In the genomic region with DNA sequence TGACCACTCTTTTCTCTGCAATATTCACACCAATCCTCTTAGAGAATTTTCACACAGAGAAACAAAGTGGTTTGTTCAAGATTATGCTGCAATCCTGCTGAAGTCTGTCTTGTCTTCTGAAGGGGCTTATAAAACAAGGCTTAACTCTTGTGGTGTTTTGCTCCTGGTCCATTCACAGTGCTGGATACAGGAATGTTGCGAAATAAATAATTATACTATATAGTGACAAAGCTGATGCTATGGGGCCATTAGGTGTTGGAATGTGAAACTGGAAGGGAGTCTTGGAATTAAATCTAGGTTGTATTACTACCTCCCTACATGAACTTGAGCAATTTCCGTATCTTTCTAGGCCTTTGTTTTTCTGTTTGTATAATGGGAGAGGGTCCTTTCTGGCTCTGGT, we compare ENCODE assay signal across 27 cellular contexts.
"Had no signal": no experiment of that assay in that cellular context is flagged by ENCODE, and none has a peak within 500 bp of the region (broad histone marks: within the 10 kb centered on the region; RNA-seq: fewer than 3 reads in every experiment).

No MANE protein-coding gene starts in this region.

- H3K27ac ChIP-seq: neutrophil, ovary, stomach, thyroid gland, upper lobe of right lung, VCaP had no signal

- H3K36me3 ChIP-seq: neutrophil, ovary, stomach, thyroid gland, upper lobe of right lung had no signal

- H3K27me3 ChIP-seq: neutrophil, ovary, stomach, thyroid gland, upper lobe of right lung had no signal

- H3K4me3 ChIP-seq: ovary, skin epidermis, stomach, thyroid gland, upper lobe of right lung had no signal

- DNase-seq: activated CD4-positive, alpha-beta T cell treated with anti-CD3 and anti-CD28 coated beads for 4 hours; activated CD4-positive, alpha-beta T cell treated with anti-CD3 and anti-CD28 coated beads, Interleukin-2, amount 50 U/mL, for 4 hours; activated naive CD4-positive, alpha-beta T cell; activated T-cell treated with anti-CD3 and anti-CD28 coated beads for 4 hours; activated T-cell treated with anti-CD3 and anti-CD28 coated beads, Interleukin-2, amount 50 U/mL, for 72 hours; dermis blood vessel endothelial cell; effector CD4-positive, alpha-beta T cell; head of caudate nucleus; hippocampal formation; kidney; left colon; naive B cell; nephron progenitor cell; ovary; retina; stimulated activated naive B cell treated with anti-CD40 and anti-IgM and Interleukin-4, amounts not matched to agents 10 μg/mL and 1 μg/mL and 100 μg/mL, for 72 hours; stomach; T-helper 9 cell; thyroid gland; upper lobe of right lung had no signal

- ATAC-seq: activated naive CD4-positive, alpha-beta T cell treated with anti-CD3 and anti-CD28 coated beads, Interleukin-2, amount 50 U/mL, for 72 hours; activated T-cell treated with anti-CD3 and anti-CD28 coated beads, Interleukin-2, amount 50 U/mL, for 72 hours; left colon; sciatic nerve; stimulated activated naive B cell treated with anti-CD40 and anti-IgM and Interleukin-4, amounts not matched to agents 10 μg/mL and 1 μg/mL and 100 μg/mL, for 72 hours; upper lobe of right lung had no signal

- H3K9me3 ChIP-seq: neutrophil, ovary, stomach, thyroid gland, upper lobe of right lung had no signal

- H3K4me1 ChIP-seq: stomach, upper lobe of right lung had no signal

- FAIRE-seq: colon, kidney, TTC549 had no signal
